8 cellular contexts compared by ENCODE assay signal in the genomic region with DNA sequence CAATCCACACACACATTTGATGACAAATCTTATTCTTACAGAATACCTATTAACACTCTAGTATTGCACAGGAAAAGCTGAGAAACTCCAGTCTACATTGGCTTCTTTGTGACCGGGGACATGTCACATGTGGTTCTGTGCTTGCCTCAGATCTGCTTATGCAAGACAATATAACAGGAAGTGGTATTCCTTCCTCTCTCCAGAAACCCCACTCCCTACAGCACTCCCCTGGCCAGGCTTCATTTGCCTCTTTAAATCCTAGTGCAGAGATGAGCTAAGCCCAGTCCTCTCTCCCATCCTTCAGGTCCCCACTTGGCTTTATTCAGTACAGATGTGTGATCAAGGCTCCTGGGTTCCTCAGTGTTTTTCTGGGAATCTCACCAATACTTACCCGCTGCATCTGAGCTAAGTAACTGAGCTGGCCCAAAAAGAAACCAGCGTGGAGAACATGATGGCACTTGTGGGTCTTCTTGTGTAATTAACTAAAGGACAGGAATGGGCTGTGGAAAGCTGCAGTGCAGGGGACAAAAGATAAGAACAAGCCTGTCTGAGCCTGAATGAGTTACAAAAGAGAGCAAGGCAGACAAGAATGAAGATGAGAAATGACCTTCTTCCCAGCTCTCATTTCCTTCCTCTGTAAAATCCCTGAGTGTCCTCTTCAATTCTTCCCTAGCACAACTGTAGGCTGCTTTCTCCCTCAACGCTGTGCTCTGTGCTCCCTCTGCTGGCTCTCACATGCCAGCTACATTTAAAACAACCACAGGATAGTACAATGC.
A peak's percentile ranks its signal among the peaks of the same experiment; 100 is the strongest.
DNase-seq lines count a peak whose midpoint lies in the region; ATAC-seq, FAIRE-seq and TF ChIP-seq lines count a peak whose summit lies in the region.

No MANE protein-coding gene starts in this region.

- H3K4me1 ChIP-seq in osteoblast (ENCODE audit: insufficient read depth, low read length): no peaks in the 10 kb centered on the region

- H3K4me3 ChIP-seq in osteoblast (ENCODE audit: insufficient read depth, low read length): no peak overlapping the region

- in situ Hi-C loops in KBM-7 (cut with MboI; ENCODE audit: low pct_unique_long_range_greater_than_20kb, low sequenced_read_pairs): no loop called here

- ATAC-seq in GM21576 (IDR thresholded peaks at IDR 0.05; ENCODE audit: unreplicated experiment): peak; percentile 89

- no peaks in the 10 kb centered on the region for H3K27me3 ChIP-seq in osteoblast (ENCODE audit: insufficient read depth, low read length)

- peak; percentile 50 for DNase-seq in DMS79 (lab: John Stamatoyannopoulos, UW)
- DNase-seq in KBM-7: peak; percentile 69
- DNase-seq in OCI-M1 (lab: John Stamatoyannopoulos, UW): peak; percentile 82
- DNase-seq in activated naive CD4-positive, alpha-beta T cell treated with Interleukin-2 at 50 U/mL for 16 hours: peak; percentile 38
- DNase-seq in frontal cortex (ENCODE audit: low spot score in 2 of 2): peak; percentile 38 to 70
- DNase-seq in osteoblast (ENCODE audit: insufficient read length, low spot score, missing footprints): peak; percentile 79
- DNase-seq in 8988T: no peak

- H3K27ac ChIP-seq in osteoblast (ENCODE audit: low read depth, low read length): no peak overlapping the region

- no peak overlapping the region for H2AFZ ChIP-seq in osteoblast (ENCODE audit: low read length)

- peak overlapping the region; percentile 11 for H3K4me2 ChIP-seq in osteoblast (ENCODE audit: insufficient read depth, low read length)

- H3K79me2 ChIP-seq in osteoblast (ENCODE audit: insufficient read depth, low read length): no peaks in the 10 kb centered on the region

- H3K36me3 ChIP-seq in osteoblast (ENCODE audit: insufficient read depth, low read length): no peaks in the 10 kb centered on the region

- H4K20me1 ChIP-seq in osteoblast (ENCODE audit: insufficient read depth, low read length): no peaks in the 10 kb centered on the region

- FAIRE-seq in frontal cortex (lab: Jason Lieb, UNC): peak; percentile 13

- peak; percentile 83 for TF ChIP-seq CTCF in osteoblast (IDR thresholded peaks at IDR 0.05; ENCODE audit: extremely low read depth, low read depth, low read length)

- H3K9me3 ChIP-seq in osteoblast (ENCODE audit: low read depth, low read length): no peaks in the 10 kb centered on the region
